8 cellular contexts compared by ENCODE assay signal in the genomic region with DNA sequence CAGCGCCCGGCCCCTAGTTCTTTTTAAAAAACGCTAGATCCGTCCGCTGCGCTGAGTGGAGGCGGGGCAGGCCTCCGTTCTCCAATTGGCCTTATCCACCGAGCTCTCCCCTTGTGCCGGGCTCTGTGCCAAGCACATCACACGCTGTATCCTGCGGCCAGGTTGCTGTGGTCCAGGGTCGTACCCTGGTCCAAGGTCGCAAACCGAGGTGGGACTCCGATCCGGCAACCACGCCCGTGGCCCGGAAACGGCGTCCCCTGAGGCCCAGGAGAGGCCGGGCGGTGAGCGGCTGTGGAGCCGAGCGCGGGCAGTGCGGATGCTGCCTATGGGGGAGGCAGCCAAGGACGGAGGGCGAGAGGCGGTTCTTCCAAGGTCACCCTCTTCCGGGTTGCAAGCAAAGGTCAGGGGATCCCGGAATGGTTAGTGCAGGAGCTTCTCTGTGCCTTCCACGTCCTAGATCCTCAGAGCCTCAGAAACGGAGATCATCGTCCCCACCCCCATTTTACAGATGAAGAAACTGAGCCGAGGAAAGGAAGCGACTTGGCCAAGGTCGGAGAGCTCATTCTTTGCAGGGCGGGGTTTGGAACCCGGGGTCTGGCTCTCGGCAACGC.
DNase-seq lines count a peak whose midpoint lies in the region; ATAC-seq and TF ChIP-seq lines count a peak whose summit lies in the region.

No MANE protein-coding gene starts in this region.

- BruUV-seq in Calu3 (replicated peaks; lab: Mats Ljungman, UMichigan): no TSS peak

- no peaks in the 10 kb centered on the region for H3K4me1 Mint-ChIP-seq in Calu3 (ENCODE audit: low read depth, unreplicated experiment)
- H3K4me1 Mint-ChIP-seq in T-helper 17 cell: peaks cover 23% of the 10 kb centered on the region

- H3K4me3 ChIP-seq in gastroesophageal sphincter: peak overlapping the region in 1 of 2 donors; percentile 39

- TF ChIP-seq EP300 in gastroesophageal sphincter (IDR thresholded peaks at IDR 0.05): no peak

- no peaks in the 10 kb centered on the region for H3K9me3 ChIP-seq in T-helper 17 cell (ENCODE audit: control insufficient read depth, low read length, poor library complexity, severe bottlenecking)
- H3K9me3 ChIP-seq in gastroesophageal sphincter: no peaks in the 10 kb centered on the region

- TF ChIP-seq CTCF in Calu3 (IDR thresholded peaks at IDR 0.05; ENCODE audit: unreplicated experiment) (no peak), gastroesophageal sphincter (IDR thresholded peaks at IDR 0.05) (no peak)

- no peaks in the 10 kb centered on the region for H3K9me3 Mint-ChIP-seq in Calu3 (ENCODE audit: low read depth, unreplicated experiment)

- 12 to 50% methylated on average over 2 to 9 of the region's 44 CpGs for WGBS in gastroesophageal sphincter (ENCODE audit: low coverage in 1 of 2), 2 donors

- H3K4me1 ChIP-seq in gastroesophageal sphincter: peaks cover 0 to 15% (median 5%) of the 10 kb centered on the region in 3 donors

- H3K27me3 Mint-ChIP-seq in Calu3 (ENCODE audit: unreplicated experiment): peaks cover 50% of the 10 kb centered on the region
- no peaks in the 10 kb centered on the region for H3K27me3 Mint-ChIP-seq in T-helper 17 cell

- H3K27me3 ChIP-seq in gastroesophageal sphincter: peaks cover 61% of the 10 kb centered on the region

- DNase-seq in Calu3: no peak
- DNase-seq in T-helper 17 cell: no peak
- DNase-seq in sciatic nerve (ENCODE audit: low spot score): peak; percentile 88
- DNase-seq in SHP77 treated with DMSO at 0.1 percent for 48 hours (lab: John Stamatoyannopoulos, UW): no peak
- no peak for DNase-seq in putamen (ENCODE audit: low spot score)
- no peak for DNase-seq in central memory CD4-positive, alpha-beta T cell

- intact Hi-C loops in Calu3 (cut with micrococcal nuclease; ENCODE audit: unreplicated experiment) (no loop called here), sciatic nerve (cut with DNase I) (no loop called here)

- no peak overlapping the region for H3K27ac ChIP-seq in gastroesophageal sphincter

- peak overlapping the region; percentile 39 for H3K27ac Mint-ChIP-seq in Calu3 (ENCODE audit: unreplicated experiment)
- peak overlapping the region; percentile 39 for H3K27ac Mint-ChIP-seq in T-helper 17 cell

- H3K36me3 Mint-ChIP-seq in Calu3 (ENCODE audit: insufficient read depth, unreplicated experiment) (peaks cover 48% of the 10 kb centered on the region), T-helper 17 cell (ENCODE audit: low read depth) (no peaks in the 10 kb centered on the region)

- no peaks in the 10 kb centered on the region for H3K36me3 ChIP-seq in gastroesophageal sphincter

- H3K4me3 Mint-ChIP-seq in Calu3 (ENCODE audit: low read depth, unreplicated experiment): peak overlapping the region; percentile 9
- H3K4me3 Mint-ChIP-seq in T-helper 17 cell: peak overlapping the region; percentile 88

- no peak for TF ChIP-seq POLR2A in gastroesophageal sphincter (IDR thresholded peaks at IDR 0.05)

- ATAC-seq in GM21717 (IDR thresholded peaks at IDR 0.05; ENCODE audit: unreplicated experiment) (peak; percentile 51), T-helper 17 cell (peak; percentile 36), gastroesophageal sphincter (peak; percentile 33), sciatic nerve (peak; percentile 87)

- CTCF ChIA-PET in Calu3 (lab: Charles Lee): no interaction called here

Comparison
In these comparisons a context has a peak if more than half of its experiments do, and no peak if none do; other contexts are left out.
1. ATAC-seq: peak in every context shown above with its lines; median percentile 87 in sciatic nerve; 51 in GM21717; 36 in T-helper 17 cell; 33 in gastroesophageal sphincter.